Comparison of ENCODE assay signal across 17 cellular contexts in the genomic region with DNA sequence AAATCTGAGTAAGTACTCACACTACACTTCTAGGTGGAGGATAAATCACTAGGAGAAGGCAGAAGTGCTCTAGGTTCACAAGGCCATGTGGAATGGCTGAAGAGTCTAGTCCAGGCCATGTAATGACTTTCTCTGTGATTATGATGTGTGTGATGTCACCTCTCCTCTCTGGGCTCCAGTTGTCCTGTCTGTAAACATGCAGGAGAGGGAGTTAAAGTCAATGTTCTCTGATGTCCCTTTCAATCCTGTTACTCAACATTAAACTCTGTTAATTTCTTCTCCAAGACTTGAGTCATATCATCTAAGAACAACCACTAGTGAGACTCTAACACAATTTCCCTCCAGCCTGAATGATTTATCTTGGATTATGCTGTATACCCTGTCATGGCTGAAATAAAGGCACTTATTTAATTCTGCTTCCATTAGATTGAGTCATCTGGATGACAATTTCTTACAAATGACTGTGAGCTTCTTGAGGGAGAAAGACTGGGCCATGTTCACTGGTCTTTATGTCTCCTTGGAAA.
A peak's percentile ranks its signal among the peaks of the same experiment; 100 is the strongest.
DNase-seq lines count a peak whose midpoint lies in the region; ATAC-seq and TF ChIP-seq lines count a peak whose summit lies in the region.
"Had no signal": no experiment of that assay in that cellular context is flagged by ENCODE, and none has a peak within 500 bp of the region (broad histone marks: within the 10 kb centered on the region; RNA-seq: fewer than 3 reads in every experiment).

No MANE protein-coding gene starts in this region.

- H3K27ac ChIP-seq in IMR-90 (ENCODE audit: insufficient read depth, low read length): no peak overlapping the region
- H3K27ac ChIP-seq: SJCRH30 had no signal

- no peak overlapping the region for H3K4ac ChIP-seq in IMR-90 (ENCODE audit: low read depth, low read length)

- no peak overlapping the region for H2AK5ac ChIP-seq in IMR-90 (ENCODE audit: low read depth, low read length)

- H3K4me1 Mint-ChIP-seq in osteocyte (ENCODE audit: unreplicated experiment): no peaks in the 10 kb centered on the region
- H3K4me1 Mint-ChIP-seq: CD4-positive, CD25-positive, alpha-beta regulatory T cell had no signal

- peak; percentile 21 for DNase-seq in IMR-90
- DNase-seq in RPMI7951 (ENCODE audit: low read depth): peak; percentile 20
- DNase-seq in fibroblast of the aortic adventitia (ENCODE audit: low read depth): peak; percentile 18
- DNase-seq in renal cortical epithelial cell (ENCODE audit: low read depth): peak; percentile 32
- no peak for DNase-seq in activated CD4-positive, alpha-beta T cell treated with anti-CD3 and anti-CD28 coated beads for 4 hours
- DNase-seq in osteocyte (ENCODE audit: extremely low spot score, unreplicated experiment): no peak
- DNase-seq in activated T-cell treated with anti-CD3 and anti-CD28 coated beads, Interleukin-2, amount 50 U/mL, for 48 hours: no peak
- DNase-seq: CD4-positive, CD25-positive, alpha-beta regulatory T cell; H7; KBM-7; NCI-H1092; NCI-H1436 treated with DMSO at 0.1 percent for 48 hours; NCI-H1930; NCI-H2227 treated with DMSO at 0.1 percent for 48 hours; NCI-H510A; NCI-H748 treated with DMSO at 0.1 percent for 48 hours; SJCRH30 had no signal

- POLR2A ChIA-PET in IMR-90 (lab: Charles Lee; ENCODE audit: unreplicated experiment): no interaction called here

- H4K20me1 ChIP-seq in IMR-90 (ENCODE audit: insufficient read depth, low read length): no peaks in the 10 kb centered on the region

- H3K9me3 ChIP-seq in IMR-90 (ENCODE audit: control insufficient read depth, insufficient read depth, low read length): no peaks in the 10 kb centered on the region
- H3K9me3 ChIP-seq: SJCRH30 had no signal

- H3K18ac ChIP-seq in IMR-90 (ENCODE audit: low read depth, low read length): no peak overlapping the region

- CTCF ChIA-PET in IMR-90 (lab: Yijun Ruan, JAX): no interaction called here

- no peak for ATAC-seq in IMR-90 (ENCODE audit: low read depth)

- H3K9me3 Mint-ChIP-seq in osteocyte (ENCODE audit: unreplicated experiment): no peaks in the 10 kb centered on the region
- H3K9me3 Mint-ChIP-seq: CD4-positive, CD25-positive, alpha-beta regulatory T cell had no signal

- TF ChIP-seq CTCF in IMR-90 (conservative IDR thresholded peaks at IDR 0.05; ENCODE audit: low read depth, low read length) (no peak), fibroblast of the aortic adventitia (IDR thresholded peaks at IDR 0.05; ENCODE audit: insufficient read depth, low read length) (no peak), osteocyte (IDR thresholded peaks at IDR 0.05) (no peak)

- no peak overlapping the region for H2BK5ac ChIP-seq in IMR-90 (ENCODE audit: low read depth, low read length, poor library complexity, severe bottlenecking)

- no peak overlapping the region for H3K56ac ChIP-seq in IMR-90 (ENCODE audit: extremely low read depth, insufficient read depth, low read length)

- no peaks in the 10 kb centered on the region for H3K27me3 Mint-ChIP-seq in osteocyte (ENCODE audit: unreplicated experiment)

- peaks cover 4% of the 10 kb centered on the region; the same call in 1 of the 2 replicates for H3K9me1 ChIP-seq in IMR-90 (ENCODE audit: insufficient read depth, low read length)

- H3K4me3 ChIP-seq in IMR-90 (ENCODE audit: insufficient read depth, low read depth, low read length): no peak overlapping the region
- H3K4me3 ChIP-seq in fibroblast of the aortic adventitia (ENCODE audit: low read depth, low read length): no peak overlapping the region
- H3K4me3 ChIP-seq: SJCRH30 had no signal

- intact Hi-C loops in IMR-90 (cut with micrococcal nuclease): no loop called here

- TF ChIP-seq RAD21 in IMR-90 (IDR thresholded peaks at IDR 0.05; ENCODE audit: low read length): no peak

- H3K9ac ChIP-seq in IMR-90 (ENCODE audit: low read depth, low read length): no peak overlapping the region

- no peak overlapping the region for H3K4me2 ChIP-seq in IMR-90 (ENCODE audit: low read depth, low read length)

- H4K91ac ChIP-seq in IMR-90 (ENCODE audit: insufficient read depth, low read depth, low read length): no peak overlapping the region

- no peak overlapping the region for H2AFZ ChIP-seq in IMR-90 (replicated peaks; ENCODE audit: low read length, poor library complexity)

- no peaks in the 10 kb centered on the region for H3K27me3 ChIP-seq in IMR-90 (ENCODE audit: control insufficient read depth, insufficient read depth, low read length)
- H3K27me3 ChIP-seq: SJCRH30 had no signal

- H2BK120ac ChIP-seq in IMR-90 (ENCODE audit: low read depth, low read length): no peak overlapping the region

- peaks cover 4% of the 10 kb centered on the region; the same call in 1 of the 2 replicates for H3K4me1 ChIP-seq in IMR-90 (ENCODE audit: control insufficient read depth, insufficient read depth, low read length)
- H3K4me1 ChIP-seq: SJCRH30 had no signal

- H3K23ac ChIP-seq in IMR-90 (ENCODE audit: low read depth, low read length): 0 out of 2 replicates have a peak overlapping the region, but pooled peaks have one; percentile 51

- in situ Hi-C loops in IMR-90 (cut with MboI; ENCODE audit: low sequenced_read_pairs): no loop called here

- dilution Hi-C loops in IMR-90 (cut with HindIII; ENCODE audit: low sequenced_read_pairs, unreplicated experiment): no loop called here

- peak overlapping the region; percentile 80; the same call in 1 of the 2 replicates for H3K14ac ChIP-seq in IMR-90 (replicated peaks; ENCODE audit: low read depth, low read length)

- no peak overlapping the region for H3K27ac Mint-ChIP-seq in osteocyte (ENCODE audit: unreplicated experiment)
- H3K27ac Mint-ChIP-seq: CD4-positive, CD25-positive, alpha-beta regulatory T cell had no signal

- no peak overlapping the region for H4K8ac ChIP-seq in IMR-90 (ENCODE audit: low read depth in 2 of 2, low read length in 2 of 2)

- H3K36me3 ChIP-seq in IMR-90 (ENCODE audit: control insufficient read depth, insufficient read depth, low read length): peaks cover 4% of the 10 kb centered on the region; the same call in 1 of the 2 replicates
- H3K36me3 ChIP-seq: SJCRH30 had no signal

- no peak for TF ChIP-seq POLR2A in IMR-90 (IDR thresholded peaks at IDR 0.05; ENCODE audit: low read depth, low read length)

- H3K4me3 Mint-ChIP-seq in osteocyte (ENCODE audit: unreplicated experiment): no peak overlapping the region
- H3K4me3 Mint-ChIP-seq: CD4-positive, CD25-positive, alpha-beta regulatory T cell had no signal

- H2AK9ac ChIP-seq in IMR-90 (replicated peaks; ENCODE audit: low read depth, low read length, poor library complexity): no peak overlapping the region

- no peaks in the 10 kb centered on the region for H3K79me1 ChIP-seq in IMR-90 (ENCODE audit: low read depth in 1 of 2, low read length in 2 of 2)

- H2BK20ac ChIP-seq in IMR-90 (ENCODE audit: low read depth, low read length): no peak overlapping the region

- no peak overlapping the region for H2BK15ac ChIP-seq in IMR-90 (ENCODE audit: low read depth, low read length)

- no peak overlapping the region for H4K5ac ChIP-seq in IMR-90 (ENCODE audit: low read depth, low read length)

- H3K36me3 Mint-ChIP-seq in osteocyte (ENCODE audit: unreplicated experiment): peaks cover 23% of the 10 kb centered on the region
- H3K36me3 Mint-ChIP-seq: CD4-positive, CD25-positive, alpha-beta regulatory T cell had no signal

- no TSS peak for BruUV-seq in IMR-90 (replicated peaks; lab: Mats Ljungman, UMichigan)

TF ChIP-seq in IMR-90, 13 proteins besides CTCF, POLR2A, EP300 and RAD21:
- TF ChIP-seq MXI1 (IDR thresholded peaks at IDR 0.05; ENCODE audit: borderline replicate concordance, low read depth, low read length) (no peak), SMC3 (IDR thresholded peaks at IDR 0.05; ENCODE audit: low read depth, low read length) (no peak), ELK1 (IDR thresholded peaks at IDR 0.05; ENCODE audit: borderline replicate concordance, low read depth, low read length) (no peak), MAFK (IDR thresholded peaks at IDR 0.05; ENCODE audit: low read depth, low read length) (no peak)

Comparison
In these comparisons a context has a peak if more than half of its experiments do, and no peak if none do; other contexts are left out.
1. DNase-seq: peak in IMR-90 (single experiment), RPMI7951 (single experiment), fibroblast of the aortic adventitia (single experiment) and renal cortical epithelial cell (single experiment); none in activated CD4-positive, alpha-beta T cell treated with anti-CD3 and anti-CD28 coated beads for 4 hours (0 of 2), osteocyte (single experiment) and activated T-cell treated with anti-CD3 and anti-CD28 coated beads, Interleukin-2, amount 50 U/mL, for 48 hours (0 of 2).